In genomic region chr16:73313950-73314349, GRCh38 we compare ENCODE assay signal across 33 cellular contexts.
DNase-seq lines count a peak whose midpoint lies in the region; ATAC-seq, FAIRE-seq and TF ChIP-seq lines count a peak whose summit lies in the region.
"Had no signal": no experiment of that assay in that cellular context is flagged by ENCODE, and none has a peak within 500 bp of the region (broad histone marks: within the 10 kb centered on the region; RNA-seq: fewer than 3 reads in every experiment).

No MANE protein-coding gene starts in this region.

- in situ Hi-C loops in K562 (cut with MboI) = no loop called here
- in situ Hi-C loops in GM23248 (cut with MboI) = no loop called here

- BruUV-seq in K562 (replicated peaks; lab: Mats Ljungman, UMichigan) = no TSS peak

- H3K9ac ChIP-seq in K562 (ENCODE audit: insufficient read depth in 1 of 2, low read depth in 2 of 2, low read length in 2 of 2) (no peak overlapping the region), SK-N-SH (no peak overlapping the region), GM23248 (no peak overlapping the region)
- H3K9ac ChIP-seq: BLaER1; BLaER1 treated with 17β-estradiol and CSF1 and Interleukin-3, amounts not matched to agents 10 nM and 100 nM had no signal

- no peaks in the 10 kb centered on the region for H3F3A ChIP-seq in SK-N-SH (replicated peaks; ENCODE audit: insufficient read depth)
- no peaks in the 10 kb centered on the region for H3F3A ChIP-seq in GM23248 (ENCODE audit: insufficient read depth)

- H3K4me2 ChIP-seq in K562 (ENCODE audit: insufficient read depth, low read length) (no peak overlapping the region), SK-N-SH (no peak overlapping the region), GM23248 (ENCODE audit: unreplicated experiment) (no peak overlapping the region)
- H3K4me2 ChIP-seq: A549, BLaER1 had no signal

- no peak for FAIRE-seq in K562 (lab: Jason Lieb, UNC)
- FAIRE-seq: A204.1, A549, D721Med had no signal

- H3K36me3 ChIP-seq in HEK293 (ENCODE audit: control insufficient read depth in 2 of 2, insufficient read depth in 1 of 2, low read length in 2 of 2) (no peaks in the 10 kb centered on the region), K562 (ENCODE audit: control insufficient read depth, insufficient read depth, low read length) (no peaks in the 10 kb centered on the region), sigmoid colon (no peaks in the 10 kb centered on the region), SK-N-SH (replicated peaks in 1 of 2; ENCODE audit: control insufficient read depth in 1 of 2, insufficient read depth in 2 of 2, low read length in 1 of 2) (no peaks in the 10 kb centered on the region), GM23248 (ENCODE audit: low read depth) (no peaks in the 10 kb centered on the region)
- H3K36me3 ChIP-seq: BE2C; BLaER1; BLaER1 treated with 17β-estradiol and CSF1 and Interleukin-3, amounts not matched to agents 10 nM and 100 nM had no signal

- intact Hi-C loops in K562 (cut with micrococcal nuclease) = no loop called here
- intact Hi-C loops in sigmoid colon (cut with DNase I) = no loop called here

- H3K9me3 ChIP-seq in HEK293 (ENCODE audit: control insufficient read depth, insufficient read depth, low read depth, low read length) (no peaks in the 10 kb centered on the region), K562 (replicated peaks; ENCODE audit: control insufficient read depth, insufficient read depth, low read depth, low read length) (no peaks in the 10 kb centered on the region), sigmoid colon (no peaks in the 10 kb centered on the region), SK-N-SH (no peaks in the 10 kb centered on the region), GM23248 (ENCODE audit: low read depth) (no peaks in the 10 kb centered on the region)
- H3K9me3 ChIP-seq: BE2C, Caco-2 had no signal

- H3K27me3 ChIP-seq in K562 (ENCODE audit: control insufficient read depth in 2 of 2, insufficient read depth in 2 of 2, low read length in 2 of 2) (no peaks in the 10 kb centered on the region), sigmoid colon (no peaks in the 10 kb centered on the region), SK-N-SH (ENCODE audit: insufficient read depth) (no peaks in the 10 kb centered on the region), GM23248 (replicated peaks; ENCODE audit: insufficient read depth) (no peaks in the 10 kb centered on the region)
- H3K27me3 ChIP-seq: BE2C; BLaER1; BLaER1 treated with 17β-estradiol and CSF1 and Interleukin-3, amounts not matched to agents 10 nM and 100 nM had no signal

- ATAC-seq in K562 = no peak
- ATAC-seq: A549; CD8-positive, alpha-beta T cell had no signal

- no peaks in the 10 kb centered on the region for H4K20me1 ChIP-seq in K562 (replicated peaks; ENCODE audit: control insufficient read depth, insufficient read depth, low read length)
- H4K20me1 ChIP-seq in SK-N-SH (ENCODE audit: insufficient read depth) = no peaks in the 10 kb centered on the region
- H4K20me1 ChIP-seq in GM23248 (ENCODE audit: insufficient read depth) = no peaks in the 10 kb centered on the region
- H4K20me1 ChIP-seq: BLaER1; BLaER1 treated with 17β-estradiol and CSF1 and Interleukin-3, amounts not matched to agents 10 nM and 100 nM had no signal

- no peak for TF ChIP-seq RAD21 in K562 (CRISPR knock-in tag; conservative IDR thresholded peaks at IDR 0.05 in 1 of 2, IDR thresholded peaks at IDR 0.05 in 1 of 2)
- no peak for TF ChIP-seq RAD21 in SK-N-SH (IDR thresholded peaks at IDR 0.05; ENCODE audit: low read length)

- no peaks in the 10 kb centered on the region for H3K9me1 ChIP-seq in K562 (ENCODE audit: control insufficient read depth, insufficient read depth, low read length)

- H3K4me3 ChIP-seq in HEK293 (ENCODE audit: low read depth, low read length) (no peak overlapping the region), K562 (no peak overlapping the region), sigmoid colon (no peak overlapping the region), SK-N-SH (ENCODE audit: low read depth in 2 of 2, low read length in 1 of 2) (no peak overlapping the region), GM23248 (no peak overlapping the region)
- H3K4me3 ChIP-seq: A549; BLaER1; BLaER1 treated with 17β-estradiol and CSF1 and Interleukin-3, amounts not matched to agents 10 nM and 100 nM had no signal

- no peak overlapping the region for H2AFZ ChIP-seq in K562 (ENCODE audit: low read depth, low read length)
- no peak overlapping the region for H2AFZ ChIP-seq in SK-N-SH (ENCODE audit: low read depth)
- no peak overlapping the region for H2AFZ ChIP-seq in GM23248

- H3K27ac ChIP-seq in HEK293 (ENCODE audit: extremely low read depth, low read depth, low read length) = no peak overlapping the region
- no peak overlapping the region for H3K27ac ChIP-seq in K562 (ENCODE audit: extremely low read depth, low read depth, low read length)
- H3K27ac ChIP-seq in sigmoid colon = no peak overlapping the region
- no peak overlapping the region for H3K27ac ChIP-seq in SK-N-SH (ENCODE audit: low read depth in 2 of 2, low read length in 1 of 2)
- no peak overlapping the region for H3K27ac ChIP-seq in GM23248
- H3K27ac ChIP-seq: 22Rv1, A549, BLaER1, C4-2B had no signal

- POLR2A ChIA-PET in HEK293 (lab: Yijun Ruan, JAX) (no interaction called here), K562 (lab: Yijun Ruan, JAX) (no interaction called here), SK-N-SH (lab: Yijun Ruan, JAX) (no interaction called here)

- CTCF ChIA-PET in HEK293 (lab: Yijun Ruan, JAX) = no interaction called here
- CTCF ChIA-PET in K562 (lab: Yijun Ruan, JAX; ENCODE audit: low intra/inter-chr PET ratio) = no interaction called here
- CTCF ChIA-PET in SK-N-SH (lab: Yijun Ruan, JAX) = no interaction called here

- 0% methylated on average over 2 of the region's 2 CpGs for WGBS in K562 (ENCODE audit: insufficient coverage, low coverage, missing lambda C conversion rate)
- WGBS in sigmoid colon, 2 donors = 93% methylated on average over 2 of the region's 2 CpGs
- WGBS in SK-N-SH (ENCODE audit: low lambda C conversion rate) = 33% methylated on average over 2 of the region's 2 CpGs
- 15 to 16% methylated on average over 2 of the region's 2 CpGs for WGBS in GM23248 (ENCODE audit: low coverage in 1 of 2, low lambda C conversion rate in 2 of 2, missing lambda C conversion rate in 2 of 2), 2 experiments

- TF ChIP-seq EP300 in K562 (IDR thresholded peaks at IDR 0.05; ENCODE audit: low read length) (no peak), sigmoid colon (IDR thresholded peaks at IDR 0.05) (no peak), SK-N-SH (IDR thresholded peaks at IDR 0.05; ENCODE audit: borderline replicate concordance in 1 of 2, low read depth in 1 of 2, low read length in 1 of 2) (no peak)

- H3K79me2 ChIP-seq in K562 (ENCODE audit: control insufficient read depth, insufficient read depth, low read length) (no peaks in the 10 kb centered on the region), SK-N-SH (ENCODE audit: insufficient read depth) (no peaks in the 10 kb centered on the region), GM23248 (ENCODE audit: insufficient read depth) (no peaks in the 10 kb centered on the region)

- TF ChIP-seq POLR2A in K562 (conservative IDR thresholded peaks at IDR 0.05) (no peak), sigmoid colon (IDR thresholded peaks at IDR 0.05) (no peak)

- DNase-seq in K562 (ENCODE audit: extremely low read depth in 1 of 4, low spot score in 3 of 4) (no peak), sigmoid colon (peak; percentile 15), SK-N-SH (no peak), NCI-H1048 (lab: John Stamatoyannopoulos, UW) (no peak), GM23248 (no peak)
- DNase-seq: 8988T; ACHN; AML-193; BE2C; C1 segment of cervical spinal cord; Caco-2; Calu3; CD4-positive, alpha-beta memory T cell; CD4-positive, alpha-beta T cell; CD4-positive, CD25-positive, alpha-beta regulatory T cell; CD8-positive, alpha-beta memory T cell; CD8-positive, alpha-beta T cell; COR-L47; DMS 273 treated with DMSO at 0.1 percent for 48 hours; DMS153; DMS53; DMS79; DMS79 treated with DMSO at 0.1 percent for 48 hours; DND-41; EL had no signal

- H3K4me1 ChIP-seq in HEK293 (ENCODE audit: control insufficient read depth, insufficient read depth, low read length) = no peaks in the 10 kb centered on the region
- no peaks in the 10 kb centered on the region for H3K4me1 ChIP-seq in K562 (replicated peaks in 1 of 2; ENCODE audit: control insufficient read depth in 2 of 2, insufficient read depth in 2 of 2, low read length in 2 of 2)
- H3K4me1 ChIP-seq in sigmoid colon = no peaks in the 10 kb centered on the region
- H3K4me1 ChIP-seq in SK-N-SH (ENCODE audit: control insufficient read depth in 1 of 2, insufficient read depth in 2 of 2, low read depth in 1 of 2, low read length in 1 of 2) = no peaks in the 10 kb centered on the region
- H3K4me1 ChIP-seq in GM23248 (ENCODE audit: insufficient read depth) = no peaks in the 10 kb centered on the region
- H3K4me1 ChIP-seq: A549, Caco-2 had no signal

- no peak for TF ChIP-seq CTCF in HEK293 (tag by site-specific recombination; IDR thresholded peaks at IDR 0.05)
- TF ChIP-seq CTCF in K562 (IDR thresholded peaks at IDR 0.05 in 2 of 3, conservative IDR thresholded peaks at IDR 0.05 in 1 of 3; ENCODE audit: insufficient read depth in 2 of 3, low read depth in 1 of 3, low read length in 3 of 3) = no peak
- TF ChIP-seq CTCF in sigmoid colon (IDR thresholded peaks at IDR 0.05) = no peak
- TF ChIP-seq CTCF in SK-N-SH (IDR thresholded peaks at IDR 0.05) = no peak

- H3K9me2 ChIP-seq in SK-N-SH = no peaks in the 10 kb centered on the region
- H3K9me2 ChIP-seq in GM23248 (ENCODE audit: insufficient read depth) = no peaks in the 10 kb centered on the region

TF ChIP-seq in K562, 482 proteins besides CTCF, POLR2A, EP300 and RAD21 (continues in another document):
- peak; percentile 82 for TF ChIP-seq ZNF134 (CRISPR knock-in tag; conservative IDR thresholded peaks at IDR 0.05)
